8 cellular contexts compared by ENCODE assay signal in genomic region chr21:38669186-38669585, GRCh38.
A peak's percentile ranks its signal among the peaks of the same experiment; 100 is the strongest.
DNase-seq lines count a peak whose midpoint lies in the region; ATAC-seq and TF ChIP-seq lines count a peak whose summit lies in the region.

No MANE protein-coding gene starts in this region.

- H3K27me3 ChIP-seq in heart left ventricle (peaks cover 0 to 22% (median 0%) of the 10 kb centered on the region in 9 donors), upper lobe of right lung (no peaks in the 10 kb centered on the region)

- WGBS in heart left ventricle, 4 donors = 83 to 92% (median 88%) methylated on average over 6 of the region's 6 CpGs

- TF ChIP-seq CTCF in heart left ventricle (IDR thresholded peaks at IDR 0.05) (peak; percentile 13 to 59 (median 37)), epithelial cell of esophagus (IDR thresholded peaks at IDR 0.05; ENCODE audit: insufficient read depth, low read depth, low read length, missing control alignments) (peak; percentile 70), upper lobe of right lung (IDR thresholded peaks at IDR 0.05) (peak; percentile 40)

- TF ChIP-seq POLR2A in heart left ventricle (IDR thresholded peaks at IDR 0.05) = no peak

- DNase-seq in heart left ventricle (no peak), cardiac septum (ENCODE audit: low spot score) (no peak), NCI-H82 treated with DMSO at 0.1 percent for 48 hours (lab: John Stamatoyannopoulos, UW; ENCODE audit: unreplicated experiment) (peak; percentile 31), epithelial cell of esophagus (ENCODE audit: low read depth) (peak; percentile 65), upper lobe of right lung (no peak), GF-D8 (lab: John Stamatoyannopoulos, UW) (no peak)
- no peak for DNase-seq in stimulated activated CD4-positive, alpha-beta T cell treated with anti-CD3 and anti-CD28 coated beads, Interleukin-4, amount 100 ng/mL, for 1 hour

- intact Hi-C loops in heart left ventricle (cut with DNase I) (loop anchor here in 4 of 10 donors (5.0 to 10.0 kb wide), 3 partner anchors 56 to 468 kb away; no protein-coding TSS in a partner anchor), cardiac septum (cut with DNase I) (no loop called here), upper lobe of right lung (cut with DNase I) (no loop called here)

- no peaks in the 10 kb centered on the region for H3K36me3 ChIP-seq in heart left ventricle
- no peaks in the 10 kb centered on the region for H3K36me3 ChIP-seq in upper lobe of right lung

- H3K9me3 ChIP-seq in heart left ventricle (no peaks in the 10 kb centered on the region), upper lobe of right lung (no peaks in the 10 kb centered on the region)

- H3K4me3 ChIP-seq in heart left ventricle (no peak overlapping the region), epithelial cell of esophagus (ENCODE audit: low read length) (no peak overlapping the region), upper lobe of right lung (no peak overlapping the region)

- H3K27ac ChIP-seq in heart left ventricle (no peak overlapping the region), upper lobe of right lung (no peak overlapping the region)

- ATAC-seq in heart left ventricle (peak in 1 of 4 donors; percentile 42), upper lobe of right lung (peak; percentile 27), GM21447 (IDR thresholded peaks at IDR 0.05; ENCODE audit: unreplicated experiment) (no peak)

- H3K4me1 ChIP-seq in heart left ventricle (peaks cover 0 to 8% (median 0%) of the 10 kb centered on the region in 12 donors), upper lobe of right lung (no peaks in the 10 kb centered on the region)

Comparison
In these comparisons a context has a peak if more than half of its experiments do, and no peak if none do; other contexts are left out.
1. DNase-seq: peak in NCI-H82 treated with DMSO at 0.1 percent for 48 hours (single experiment) and epithelial cell of esophagus (single experiment); none in heart left ventricle (0 of 5), cardiac septum (single experiment), upper lobe of right lung (single experiment), stimulated activated CD4-positive, alpha-beta T cell treated with anti-CD3 and anti-CD28 coated beads, Interleukin-4, amount 100 ng/mL, for 1 hour (single experiment) and GF-D8 (single experiment).
2. Peak in every context shown above with its lines, with median percentiles within 50 percentile points of each other: CTCF ChIP-seq.